Comparison of ENCODE assay signal across 1 cellular context in the genomic region with DNA sequence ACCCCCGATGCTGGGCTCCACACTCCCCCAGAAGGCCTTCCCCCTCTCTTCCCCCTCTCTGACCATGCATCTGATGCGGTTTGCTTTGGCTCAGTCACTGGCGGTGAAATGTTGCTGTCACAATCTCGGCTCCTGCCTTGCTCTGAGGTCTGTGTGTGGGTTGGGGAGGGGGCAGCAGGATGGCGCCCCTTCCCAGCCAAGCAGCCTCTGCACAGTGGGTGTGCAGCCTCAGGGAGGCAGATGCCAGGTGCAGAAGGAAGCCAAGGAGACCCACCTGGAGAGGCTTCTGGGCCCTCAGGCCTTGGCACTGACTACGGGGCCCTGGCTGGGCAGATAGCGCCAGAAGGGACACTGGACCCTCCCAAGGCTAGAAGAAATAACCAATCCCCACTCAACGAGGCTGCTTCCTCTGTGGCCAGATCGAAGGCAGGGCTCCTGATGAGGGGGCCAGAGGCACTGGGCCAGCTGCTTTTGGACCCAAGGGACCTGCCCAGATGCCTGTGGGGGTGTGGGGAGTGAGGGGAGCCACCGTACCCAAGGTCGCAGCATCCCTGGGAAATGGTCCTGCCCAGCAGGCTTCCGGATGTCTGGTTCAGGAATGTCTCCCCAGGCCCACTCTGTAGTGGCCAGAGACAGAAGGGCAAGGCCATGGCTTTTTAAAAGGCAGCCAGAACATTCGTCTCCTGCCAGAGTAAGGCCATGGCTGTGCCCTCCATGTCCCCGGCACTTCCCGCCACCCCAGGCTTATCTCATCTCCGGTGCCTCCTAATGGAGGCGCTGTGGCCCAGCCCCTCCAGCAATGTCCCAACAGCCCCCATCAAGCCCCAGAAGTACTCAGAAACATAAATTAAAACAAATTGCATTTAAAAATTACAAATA.
TF ChIP-seq lines count a peak whose summit lies in the region.

No MANE protein-coding gene starts in this region.

TF ChIP-seq in HepG2, 621 proteins besides CTCF, POLR2A, EP300 and RAD21 (continued from another document and continues in another):
- TF ChIP-seq, protein P1, sequence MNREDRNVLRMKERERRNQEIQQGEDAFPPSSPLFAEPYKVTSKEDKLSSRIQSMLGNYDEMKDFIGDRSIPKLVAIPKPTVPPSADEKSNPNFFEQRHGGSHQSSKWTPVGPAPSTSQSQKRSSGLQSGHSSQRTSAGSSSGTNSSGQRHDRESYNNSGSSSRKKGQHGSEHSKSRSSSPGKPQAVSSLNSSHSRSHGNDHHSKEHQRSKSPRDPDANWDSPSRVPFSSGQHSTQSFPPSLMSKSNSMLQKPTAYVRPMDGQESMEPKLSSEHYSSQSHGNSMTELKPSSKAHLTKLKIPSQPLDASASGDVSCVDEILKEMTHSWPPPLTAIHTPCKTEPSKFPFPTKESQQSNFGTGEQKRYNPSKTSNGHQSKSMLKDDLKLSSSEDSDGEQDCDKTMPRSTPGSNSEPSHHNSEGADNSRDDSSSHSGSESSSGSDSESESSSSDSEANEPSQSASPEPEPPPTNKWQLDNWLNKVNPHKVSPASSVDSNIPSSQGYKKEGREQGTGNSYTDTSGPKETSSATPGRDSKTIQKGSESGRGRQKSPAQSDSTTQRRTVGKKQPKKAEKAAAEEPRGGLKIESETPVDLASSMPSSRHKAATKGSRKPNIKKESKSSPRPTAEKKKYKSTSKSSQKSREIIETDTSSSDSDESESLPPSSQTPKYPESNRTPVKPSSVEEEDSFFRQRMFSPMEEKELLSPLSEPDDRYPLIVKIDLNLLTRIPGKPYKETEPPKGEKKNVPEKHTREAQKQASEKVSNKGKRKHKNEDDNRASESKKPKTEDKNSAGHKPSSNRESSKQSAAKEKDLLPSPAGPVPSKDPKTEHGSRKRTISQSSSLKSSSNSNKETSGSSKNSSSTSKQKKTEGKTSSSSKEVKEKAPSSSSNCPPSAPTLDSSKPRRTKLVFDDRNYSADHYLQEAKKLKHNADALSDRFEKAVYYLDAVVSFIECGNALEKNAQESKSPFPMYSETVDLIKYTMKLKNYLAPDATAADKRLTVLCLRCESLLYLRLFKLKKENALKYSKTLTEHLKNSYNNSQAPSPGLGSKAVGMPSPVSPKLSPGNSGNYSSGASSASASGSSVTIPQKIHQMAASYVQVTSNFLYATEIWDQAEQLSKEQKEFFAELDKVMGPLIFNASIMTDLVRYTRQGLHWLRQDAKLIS (CRISPR knock-in tag; IDR thresholded peaks at IDR 0.05), result no peak
- TF ChIP-seq ZBTB38 (CRISPR knock-in tag; IDR thresholded peaks at IDR 0.05), result peak; percentile 47
- TF ChIP-seq TEF (CRISPR knock-in tag; IDR thresholded peaks at IDR 0.05), result 0 out of 2 replicates have a peak, but pooled peaks have one; percentile 73
- TF ChIP-seq CREB1 (IDR thresholded peaks at IDR 0.05), result no peak
- no peak for TF ChIP-seq CREB1 (CRISPR knock-in tag; IDR thresholded peaks at IDR 0.05)
- no peak for TF ChIP-seq ZNF644 (CRISPR knock-in tag; IDR thresholded peaks at IDR 0.05; ENCODE audit: low read depth)
- peak; percentile 7; the same call in 1 of the 2 replicates for TF ChIP-seq RARA (CRISPR knock-in tag; IDR thresholded peaks at IDR 0.05)
- no peak for TF ChIP-seq NR2F1 (CRISPR knock-in tag; IDR thresholded peaks at IDR 0.05)
- TF ChIP-seq ZBTB42 (CRISPR knock-in tag; IDR thresholded peaks at IDR 0.05), result peak; percentile 63; the same call in 1 of the 2 replicates
- TF ChIP-seq ZHX2 (IDR thresholded peaks at IDR 0.05; ENCODE audit: low read depth), result no peak
- TF ChIP-seq ZHX2 (CRISPR knock-in tag; IDR thresholded peaks at IDR 0.05; ENCODE audit: borderline replicate concordance), result no peak
- no peak for TF ChIP-seq ZNF354B (CRISPR knock-in tag; IDR thresholded peaks at IDR 0.05)
- TF ChIP-seq ZNF230 (CRISPR knock-in tag; IDR thresholded peaks at IDR 0.05), result no peak
- no peak for TF ChIP-seq ZNF614 (CRISPR knock-in tag; IDR thresholded peaks at IDR 0.05; ENCODE audit: borderline replicate concordance)
- 0 out of 2 replicates have a peak, but pooled peaks have one; percentile 35 for TF ChIP-seq PCBP1 (IDR thresholded peaks at IDR 0.05; ENCODE audit: borderline replicate concordance, low read depth, low read length)
- no peak for TF ChIP-seq PHF8 (CRISPR knock-in tag; IDR thresholded peaks at IDR 0.05)
- TF ChIP-seq AGO1 (IDR thresholded peaks at IDR 0.05; ENCODE audit: low read depth, low read length, poor library complexity, severe bottlenecking), result peak; percentile 28
- TF ChIP-seq, protein P2, sequence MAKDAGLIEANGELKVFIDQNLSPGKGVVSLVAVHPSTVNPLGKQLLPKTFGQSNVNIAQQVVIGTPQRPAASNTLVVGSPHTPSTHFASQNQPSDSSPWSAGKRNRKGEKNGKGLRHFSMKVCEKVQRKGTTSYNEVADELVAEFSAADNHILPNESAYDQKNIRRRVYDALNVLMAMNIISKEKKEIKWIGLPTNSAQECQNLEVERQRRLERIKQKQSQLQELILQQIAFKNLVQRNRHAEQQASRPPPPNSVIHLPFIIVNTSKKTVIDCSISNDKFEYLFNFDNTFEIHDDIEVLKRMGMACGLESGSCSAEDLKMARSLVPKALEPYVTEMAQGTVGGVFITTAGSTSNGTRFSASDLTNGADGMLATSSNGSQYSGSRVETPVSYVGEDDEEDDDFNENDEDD (CRISPR knock-in tag; IDR thresholded peaks at IDR 0.05; ENCODE audit: borderline replicate concordance), result 0 out of 2 replicates have a peak, but pooled peaks have one; percentile 56
- TF ChIP-seq NCOA5 (CRISPR knock-in tag; IDR thresholded peaks at IDR 0.05), result no peak
- no peak; the same call in 1 of the 2 replicates for TF ChIP-seq NRL (CRISPR knock-in tag; IDR thresholded peaks at IDR 0.05; ENCODE audit: borderline replicate concordance)
- peak; percentile 16; the same call in 1 of the 2 replicates for TF ChIP-seq HOXA3 (CRISPR knock-in tag; IDR thresholded peaks at IDR 0.05)
- TF ChIP-seq FOXK1 (CRISPR knock-in tag; IDR thresholded peaks at IDR 0.05; ENCODE audit: borderline replicate concordance, low read depth), result no peak
- TF ChIP-seq STAG1 (CRISPR knock-in tag; IDR thresholded peaks at IDR 0.05), result peak; percentile 31
- peak; percentile 56; the same call in 1 of the 2 replicates for TF ChIP-seq ZNF75D (CRISPR knock-in tag; IDR thresholded peaks at IDR 0.05; ENCODE audit: borderline replicate concordance)
- no peak for TF ChIP-seq JUN (CRISPR knock-in tag; IDR thresholded peaks at IDR 0.05)
- no peak for TF ChIP-seq SNAPC2 (CRISPR knock-in tag; IDR thresholded peaks at IDR 0.05)
- no peak for TF ChIP-seq ATF2 (CRISPR knock-in tag; IDR thresholded peaks at IDR 0.05)
- TF ChIP-seq TEAD2 (CRISPR knock-in tag; IDR thresholded peaks at IDR 0.05), result no peak
- TF ChIP-seq MED1 (CRISPR knock-in tag; IDR thresholded peaks at IDR 0.05), result peak; percentile 48; the same call in 1 of the 2 replicates
- no peak for TF ChIP-seq PHB2 (IDR thresholded peaks at IDR 0.05; ENCODE audit: partially characterized antibody)
- no peak for TF ChIP-seq TGIF2 (CRISPR knock-in tag; IDR thresholded peaks at IDR 0.05)
- no peak for TF ChIP-seq TOPORS (CRISPR knock-in tag; IDR thresholded peaks at IDR 0.05)
- TF ChIP-seq BCL6 (CRISPR knock-in tag; IDR thresholded peaks at IDR 0.05), result no peak
- 0 out of 2 replicates have a peak, but pooled peaks have one; percentile 46 for TF ChIP-seq FOXC1 (CRISPR knock-in tag; IDR thresholded peaks at IDR 0.05; ENCODE audit: borderline replicate concordance)
- TF ChIP-seq ZFP82 (CRISPR knock-in tag; IDR thresholded peaks at IDR 0.05; ENCODE audit: borderline replicate concordance), result no peak
- no peak for TF ChIP-seq FOXP1 (IDR thresholded peaks at IDR 0.05)
- no peak for TF ChIP-seq FOXP1 (CRISPR knock-in tag; IDR thresholded peaks at IDR 0.05)
- 0 out of 2 replicates have a peak, but pooled peaks have one; percentile 40 for TF ChIP-seq ZNF670 (CRISPR knock-in tag; IDR thresholded peaks at IDR 0.05; ENCODE audit: borderline replicate concordance)
- peak; percentile 20; the same call in 1 of the 2 replicates for TF ChIP-seq ZNF788 (CRISPR knock-in tag; IDR thresholded peaks at IDR 0.05; ENCODE audit: borderline replicate concordance)
- TF ChIP-seq SMYD3 (CRISPR knock-in tag; IDR thresholded peaks at IDR 0.05), result no peak
- TF ChIP-seq ZNF552 (CRISPR knock-in tag; IDR thresholded peaks at IDR 0.05; ENCODE audit: borderline replicate concordance), result no peak
- no peak for TF ChIP-seq SRSF9 (IDR thresholded peaks at IDR 0.05; ENCODE audit: borderline replicate concordance, insufficient read depth, low read depth, low read length, poor library complexity, severe bottlenecking)
- no peak for TF ChIP-seq PBX3 (CRISPR knock-in tag; IDR thresholded peaks at IDR 0.05; ENCODE audit: borderline replicate concordance)
- 0 out of 2 replicates have a peak, but pooled peaks have one; percentile 39 for TF ChIP-seq ZNF513 (CRISPR knock-in tag; conservative IDR thresholded peaks at IDR 0.05)
- no peak for TF ChIP-seq ZNF891 (CRISPR knock-in tag; IDR thresholded peaks at IDR 0.05)
- TF ChIP-seq, protein P3, sequence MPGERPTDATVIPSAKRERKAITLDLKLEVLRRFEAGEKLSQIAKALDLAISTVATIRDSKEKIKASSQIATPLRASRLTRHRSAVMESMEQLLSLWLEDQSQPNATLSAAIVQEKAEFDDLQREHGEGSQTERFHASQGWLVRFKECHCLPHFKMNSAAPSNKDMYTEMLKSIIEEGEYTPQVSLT (CRISPR knock-in tag; IDR thresholded peaks at IDR 0.05; ENCODE audit: borderline replicate concordance, low read depth), result no peak
- peak; percentile 45; the same call in 1 of the 2 replicates for TF ChIP-seq GFI1 (CRISPR knock-in tag; IDR thresholded peaks at IDR 0.05; ENCODE audit: borderline replicate concordance)
- TF ChIP-seq ZNF180 (CRISPR knock-in tag; IDR thresholded peaks at IDR 0.05; ENCODE audit: borderline replicate concordance, low read depth), result no peak
- no peak for TF ChIP-seq THAP11 (CRISPR knock-in tag; IDR thresholded peaks at IDR 0.05)
